8 cellular contexts compared by ENCODE assay signal in genomic region chr14:103384450-103385152, GRCh38. TPM values are rescaled to one million over a fixed set of nuclear protein-coding genes. Genes with fewer than 3 reads are reported as not detected.
DNase-seq lines count a peak whose midpoint lies in the region; ATAC-seq lines count a peak whose summit lies in the region.

No MANE protein-coding gene starts in this region.

- H3K9ac ChIP-seq in HUES64 (ENCODE audit: low read depth, low read length) (peak overlapping the region; percentile 56), muscle layer of colon (ENCODE audit: low read length) (no peak overlapping the region)

- H3K9me3 ChIP-seq in HUES64 (ENCODE audit: insufficient read depth, low read depth, low read length) (peaks cover 4% of the 10 kb centered on the region; the same call in 1 of the 2 replicates), muscle layer of colon (ENCODE audit: low read length) (no peaks in the 10 kb centered on the region)

- no peaks in the 10 kb centered on the region for H3K9me3 Mint-ChIP-seq in activated CD4-positive, alpha-beta T cell treated with anti-CD3 and anti-CD28 coated beads for 36 hours (ENCODE audit: low read depth)
- H3K9me3 Mint-ChIP-seq in central memory CD8-positive, alpha-beta T cell: no peaks in the 10 kb centered on the region

- H3K4me1 ChIP-seq in HUES64 (ENCODE audit: insufficient read depth, low read length) (peaks cover 5% of the 10 kb centered on the region; the same call in 1 of the 2 replicates), muscle layer of colon (ENCODE audit: insufficient read depth, low read length) (peaks cover 24% of the 10 kb centered on the region)

- CTCF ChIA-PET in activated CD4-positive, alpha-beta T cell treated with anti-CD3 and anti-CD28 coated beads for 36 hours (lab: Charles Lee): interaction anchor here (0.6 to 1.5 kb wide), 5 partner anchors 9 to 53 kb away, joined by 3 to 7 read pairs (median 3); no protein-coding TSS in a partner anchor

- ATAC-seq in activated CD4-positive, alpha-beta T cell treated with anti-CD3 and anti-CD28 coated beads for 36 hours: no peak
- ATAC-seq in central memory CD8-positive, alpha-beta T cell (replicated peaks; ENCODE audit: extremely low read depth, poor library complexity, severe bottlenecking): no peak

- intact Hi-C loops in activated CD4-positive, alpha-beta T cell treated with anti-CD3 and anti-CD28 coated beads for 36 hours (cut with DNase I, micrococcal nuclease): loop anchor here (1.0 to 10.0 kb wide), 8 partner anchors 38 to 792 kb away; partner anchors contain the start of genes EIF5 (in 2 of the 2), BAG5 (in 1 of the 2), COA8 (in 1 of the 2) and KLC1 (in 1 of the 2)

- H3K36me3 Mint-ChIP-seq in activated CD4-positive, alpha-beta T cell treated with anti-CD3 and anti-CD28 coated beads for 36 hours (ENCODE audit: low read depth): peaks cover 9% of the 10 kb centered on the region
- H3K36me3 Mint-ChIP-seq in central memory CD8-positive, alpha-beta T cell (ENCODE audit: insufficient read depth): peaks cover 13% of the 10 kb centered on the region

- POLR2A ChIA-PET in activated CD4-positive, alpha-beta T cell treated with anti-CD3 and anti-CD28 coated beads for 36 hours (lab: Charles Lee): interaction anchor here (0.7 to 1.2 kb wide), 2 partner anchors 48 to 51 kb away, joined by 3 read pairs; partner anchors contain the start of gene EIF5

- WGBS in HUES64: 14% methylated on average over 31 of the region's 31 CpGs

- H3K27me3 Mint-ChIP-seq in activated CD4-positive, alpha-beta T cell treated with anti-CD3 and anti-CD28 coated beads for 36 hours: no peaks in the 10 kb centered on the region
- no peaks in the 10 kb centered on the region for H3K27me3 Mint-ChIP-seq in central memory CD8-positive, alpha-beta T cell

- H3K27ac Mint-ChIP-seq in activated CD4-positive, alpha-beta T cell treated with anti-CD3 and anti-CD28 coated beads for 36 hours: peak overlapping the region; percentile 79
- peak overlapping the region; percentile 91 for H3K27ac Mint-ChIP-seq in central memory CD8-positive, alpha-beta T cell (ENCODE audit: low read depth)

- no peak for DNase-seq in activated CD4-positive, alpha-beta T cell treated with anti-CD3 and anti-CD28 coated beads for 36 hours
- no peak for DNase-seq in activated CD4-positive, alpha-beta T cell treated with anti-CD3 and anti-CD28 coated beads, Interleukin-2, amount 50 U/mL, for 1 hour
- DNase-seq in central memory CD8-positive, alpha-beta T cell (ENCODE audit: low spot score in 2 of 2): no peak
- DNase-seq in central memory CD4-positive, alpha-beta T cell: no peak
- DNase-seq in HUDEP-2 (lab: John Stamatoyannopoulos, UW; ENCODE audit: unreplicated experiment in 76 of 76) (no peak), activated gamma-delta T cell (lab: John Stamatoyannopoulos, UW) (no peak)

- H3K4me3 ChIP-seq in HUES64 (ENCODE audit: low read length) (peak overlapping the region; percentile 94), muscle layer of colon (ENCODE audit: low read depth in 1 of 2, low read length in 2 of 2) (peak overlapping the region; percentile 71 to 92)

- H3K4me1 Mint-ChIP-seq in activated CD4-positive, alpha-beta T cell treated with anti-CD3 and anti-CD28 coated beads for 36 hours: peaks cover 29% of the 10 kb centered on the region
- peaks cover 42% of the 10 kb centered on the region for H3K4me1 Mint-ChIP-seq in central memory CD8-positive, alpha-beta T cell

- H3K4me3 Mint-ChIP-seq in activated CD4-positive, alpha-beta T cell treated with anti-CD3 and anti-CD28 coated beads for 36 hours: peak overlapping the region; percentile 99
- peak overlapping the region; percentile 95 for H3K4me3 Mint-ChIP-seq in central memory CD8-positive, alpha-beta T cell

- H3K27ac ChIP-seq in HUES64 (ENCODE audit: low read depth, low read length) (peak overlapping the region; percentile 94; the same call in 1 of the 2 replicates), muscle layer of colon (ENCODE audit: low read depth, low read length) (peak overlapping the region; percentile 45)

- H3K27me3 ChIP-seq in HUES64 (ENCODE audit: insufficient read depth, low read length) (peaks cover 10% of the 10 kb centered on the region), muscle layer of colon (ENCODE audit: control insufficient read depth in 1 of 2, insufficient read depth in 2 of 2, low read length in 2 of 2) (no peaks in the 10 kb centered on the region)

- H3K36me3 ChIP-seq in HUES64 (ENCODE audit: insufficient read depth, low read length) (no peaks in the 10 kb centered on the region), muscle layer of colon (ENCODE audit: insufficient read depth, low read length) (no peaks in the 10 kb centered on the region)

RNA-seq across cellular contexts. Expression of gene MARK3, which starts 0.6 kb away (rescaled TPM):
- total RNA-seq in activated CD4-positive, alpha-beta T cell treated with anti-CD3 and anti-CD28 coated beads for 36 hours: 10 to 100 TPM; 57.3 to 64.9 TPM
- polyA plus RNA-seq in HUES64 (2013, experiment 1 of 2): 57.9 TPM
- 53.8 TPM for polyA plus RNA-seq in HUES64 (2013, experiment 2 of 2)

RNA-seq across cellular contexts. Expression of gene EIF5, which starts 50.6 kb away (rescaled TPM):
- total RNA-seq in activated CD4-positive, alpha-beta T cell treated with anti-CD3 and anti-CD28 coated beads for 36 hours: 100 to 1,000 TPM; 222 to 234 TPM
- polyA plus RNA-seq in HUES64 (2013, experiment 1 of 2): 269 TPM
- polyA plus RNA-seq in HUES64 (2013, experiment 2 of 2): 257 TPM
